12 cellular contexts compared by ENCODE assay signal in the genomic region with DNA sequence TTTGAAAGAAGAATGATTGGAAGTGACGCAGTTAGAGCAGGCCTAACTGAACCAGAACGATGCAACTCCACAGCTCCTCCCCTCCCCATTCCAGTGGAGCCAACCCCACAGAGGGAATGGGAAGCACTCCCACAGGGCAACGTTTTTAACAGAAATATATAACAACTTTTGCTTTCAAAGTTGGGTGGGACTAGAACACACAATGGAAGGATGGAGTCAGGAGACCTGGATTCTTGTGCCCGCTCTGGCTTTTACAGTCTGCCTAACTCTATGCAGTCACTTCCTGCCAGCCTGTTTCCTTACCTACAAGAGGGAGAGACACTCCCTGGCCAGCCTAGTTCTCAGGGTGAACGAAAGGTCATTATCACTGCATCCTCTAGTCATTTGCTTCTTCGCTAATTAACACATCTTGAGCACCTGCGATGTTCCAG.
DNase-seq lines count a peak whose midpoint lies in the region; ATAC-seq and TF ChIP-seq lines count a peak whose summit lies in the region.
"Had no signal": no experiment of that assay in that cellular context is flagged by ENCODE, and none has a peak within 500 bp of the region (broad histone marks: within the 10 kb centered on the region; RNA-seq: fewer than 3 reads in every experiment).

No MANE protein-coding gene starts in this region.

- H3K27ac Mint-ChIP-seq in activated naive CD4-positive, alpha-beta T cell treated with anti-CD3 and anti-CD28 coated beads for 36 hours, result no peak overlapping the region
- H3K27ac Mint-ChIP-seq in CD8-positive, alpha-beta memory T cell, result no peak overlapping the region
- H3K27ac Mint-ChIP-seq in stimulated activated effector memory CD8-positive, alpha-beta T cell treated with anti-CD3 and anti-CD28 coated beads, Interleukin-12 subunit alpha, Interleukin-12 subunit beta, amount 100 ng/mL, for 72 hours, result no peak overlapping the region
- H3K27ac Mint-ChIP-seq: activated naive CD8-positive, alpha-beta T cell had no signal

- no peak for TF ChIP-seq CTCF in tibial nerve (IDR thresholded peaks at IDR 0.05)

- H3K18ac ChIP-seq in mesendoderm (ENCODE audit: low read length), result no peak overlapping the region

- H3K4me3 ChIP-seq in mesendoderm (ENCODE audit: low read length) (no peak overlapping the region), tibial nerve (no peak overlapping the region)
- H3K4me3 ChIP-seq in CD8-positive, alpha-beta memory T cell (ENCODE audit: low read length), result no peak overlapping the region

- H3K27me3 ChIP-seq in mesendoderm (ENCODE audit: insufficient read depth, low read length, poor library complexity) (no peaks in the 10 kb centered on the region), tibial nerve (no peaks in the 10 kb centered on the region)
- H3K27me3 ChIP-seq in CD8-positive, alpha-beta memory T cell (ENCODE audit: insufficient read depth, low read length, poor library complexity, severe bottlenecking), result no peaks in the 10 kb centered on the region

- H2BK120ac ChIP-seq in mesendoderm (ENCODE audit: low read depth, low read length), result no peak overlapping the region

- no peak for TF ChIP-seq POLR2A in tibial nerve (IDR thresholded peaks at IDR 0.05)

- DNase-seq in LoVo (ENCODE audit: low spot score), result peak; percentile 50
- peak; percentile 88 for DNase-seq in dermis blood vessel endothelial cell
- DNase-seq in mesendoderm, result peak; percentile 89
- no peak for DNase-seq in tibial nerve (ENCODE audit: low spot score in 2 of 2)
- no peak for DNase-seq in activated naive CD4-positive, alpha-beta T cell treated with anti-CD3 and anti-CD28 coated beads for 36 hours
- no peak for DNase-seq in CD8-positive, alpha-beta memory T cell
- DNase-seq in stimulated activated effector memory CD8-positive, alpha-beta T cell treated with anti-CD3 and anti-CD28 coated beads, Interleukin-12 subunit alpha, Interleukin-12 subunit beta, amount 100 ng/mL, for 72 hours (ENCODE audit: low spot score in 2 of 2), result no peak
- no peak for DNase-seq in NCI-H2196 treated with DMSO at 0.1 percent for 48 hours (lab: John Stamatoyannopoulos, UW; ENCODE audit: unreplicated experiment)
- DNase-seq: hippocampal formation, NCI-H526, WERI-Rb-1 had no signal

- H2BK15ac ChIP-seq in mesendoderm (replicated peaks; ENCODE audit: low read depth), result no peak overlapping the region

- no peak overlapping the region for H2BK5ac ChIP-seq in mesendoderm (ENCODE audit: low read length)

- intact Hi-C loops in activated naive CD4-positive, alpha-beta T cell treated with anti-CD3 and anti-CD28 coated beads for 36 hours (cut with micrococcal nuclease), result no loop called here

- peaks cover 29% of the 10 kb centered on the region for H3K79me2 ChIP-seq in mesendoderm (ENCODE audit: control insufficient read depth, insufficient read depth, low read length)

- no peak for TF ChIP-seq EP300 in tibial nerve (IDR thresholded peaks at IDR 0.05)

- no peaks in the 10 kb centered on the region for H3K9me3 ChIP-seq in tibial nerve
- no peaks in the 10 kb centered on the region for H3K9me3 ChIP-seq in CD8-positive, alpha-beta memory T cell (ENCODE audit: low read length)

- H4K8ac ChIP-seq in mesendoderm (ENCODE audit: low read depth, low read length), result no peak overlapping the region

- H3K4me1 ChIP-seq in mesendoderm (ENCODE audit: control insufficient read depth, low read depth, low read length), result peaks cover 8% of the 10 kb centered on the region
- peaks cover 2 to 89% (median 63%) of the 10 kb centered on the region in 4 donors for H3K4me1 ChIP-seq in tibial nerve
- H3K4me1 ChIP-seq in CD8-positive, alpha-beta memory T cell (ENCODE audit: insufficient read depth, low read length), result peaks cover 2% of the 10 kb centered on the region

- no peak overlapping the region for H4K5ac ChIP-seq in mesendoderm (ENCODE audit: low read length)

- no peak overlapping the region for H3K4ac ChIP-seq in mesendoderm (ENCODE audit: low read depth, low read length)

- no peak overlapping the region for H2AK5ac ChIP-seq in mesendoderm (ENCODE audit: low read length)

- H3K27ac ChIP-seq in mesendoderm (ENCODE audit: low read depth, low read length) (peak overlapping the region; percentile 48), tibial nerve (peak overlapping the region in 3 of 4 donors; percentile 63 to 84 (median 81))
- H3K27ac ChIP-seq in CD8-positive, alpha-beta memory T cell (ENCODE audit: low read depth, low read length), result no peak overlapping the region
- H3K27ac ChIP-seq: WERI-Rb-1 had no signal

- no peaks in the 10 kb centered on the region for H3K27me3 Mint-ChIP-seq in activated naive CD4-positive, alpha-beta T cell treated with anti-CD3 and anti-CD28 coated beads for 36 hours (ENCODE audit: low read depth)
- no peaks in the 10 kb centered on the region for H3K27me3 Mint-ChIP-seq in CD8-positive, alpha-beta memory T cell
- H3K27me3 Mint-ChIP-seq: activated naive CD8-positive, alpha-beta T cell had no signal

- H3K4me1 Mint-ChIP-seq in activated naive CD4-positive, alpha-beta T cell treated with anti-CD3 and anti-CD28 coated beads for 36 hours (ENCODE audit: low read depth), result peaks cover 37% of the 10 kb centered on the region
- peaks cover 29 to 58% (median 45%) of the 10 kb centered on the region in 3 donors for H3K4me1 Mint-ChIP-seq in CD8-positive, alpha-beta memory T cell
- peaks cover 46% of the 10 kb centered on the region for H3K4me1 Mint-ChIP-seq in stimulated activated effector memory CD8-positive, alpha-beta T cell treated with anti-CD3 and anti-CD28 coated beads, Interleukin-12 subunit alpha, Interleukin-12 subunit beta, amount 100 ng/mL, for 72 hours

- no peak for ATAC-seq in stimulated activated effector memory CD8-positive, alpha-beta T cell treated with anti-CD3 and anti-CD28 coated beads, Interleukin-12 subunit alpha, Interleukin-12 subunit beta, amount 100 ng/mL, for 72 hours

- H3K23ac ChIP-seq in mesendoderm (ENCODE audit: low read length), result no peak overlapping the region

- no CpG with 5 or more reads among the region's 7 CpGs for WGBS in mesendoderm (ENCODE audit: extremely low coverage, insufficient coverage, low lambda C conversion rate)
- 48 to 57% methylated on average over 7 of the region's 7 CpGs for whole genome bisulfite sequencing in tibial nerve, 2 donors

- H3K4me3 Mint-ChIP-seq in activated naive CD4-positive, alpha-beta T cell treated with anti-CD3 and anti-CD28 coated beads for 36 hours, result no peak overlapping the region
- no peak overlapping the region for H3K4me3 Mint-ChIP-seq in CD8-positive, alpha-beta memory T cell
- no peak overlapping the region for H3K4me3 Mint-ChIP-seq in stimulated activated effector memory CD8-positive, alpha-beta T cell treated with anti-CD3 and anti-CD28 coated beads, Interleukin-12 subunit alpha, Interleukin-12 subunit beta, amount 100 ng/mL, for 72 hours
- H3K4me3 Mint-ChIP-seq: activated naive CD8-positive, alpha-beta T cell had no signal

- H3K36me3 ChIP-seq in mesendoderm (ENCODE audit: control insufficient read depth, insufficient read depth, low read length) (no peaks in the 10 kb centered on the region), tibial nerve (no peaks in the 10 kb centered on the region)
- no peaks in the 10 kb centered on the region for H3K36me3 ChIP-seq in CD8-positive, alpha-beta memory T cell (ENCODE audit: insufficient read depth, low read length)
- H3K36me3 ChIP-seq: WERI-Rb-1 had no signal

- peaks cover 30% of the 10 kb centered on the region for H3K79me1 ChIP-seq in mesendoderm (ENCODE audit: low read length)

- no peak overlapping the region for H3K9ac ChIP-seq in mesendoderm (ENCODE audit: low read length)

- peaks cover 1% of the 10 kb centered on the region for H3K36me3 Mint-ChIP-seq in activated naive CD4-positive, alpha-beta T cell treated with anti-CD3 and anti-CD28 coated beads for 36 hours (ENCODE audit: low read depth)
- peaks cover 0 to 13% (median 5%) of the 10 kb centered on the region in 3 donors for H3K36me3 Mint-ChIP-seq in CD8-positive, alpha-beta memory T cell
- no peaks in the 10 kb centered on the region for H3K36me3 Mint-ChIP-seq in stimulated activated effector memory CD8-positive, alpha-beta T cell treated with anti-CD3 and anti-CD28 coated beads, Interleukin-12 subunit alpha, Interleukin-12 subunit beta, amount 100 ng/mL, for 72 hours

- H3K4me2 ChIP-seq in mesendoderm (ENCODE audit: low read length), result no peak overlapping the region

- POLR2A ChIA-PET in CD8-positive, alpha-beta memory T cell (lab: Charles Lee), result no interaction called here

- CTCF ChIA-PET in activated naive CD4-positive, alpha-beta T cell treated with anti-CD3 and anti-CD28 coated beads for 36 hours (lab: Charles Lee), result no interaction called here
- CTCF ChIA-PET in CD8-positive, alpha-beta memory T cell (lab: Charles Lee), result no interaction called here

- no peak overlapping the region for H3K56ac ChIP-seq in mesendoderm (ENCODE audit: low read length)

- no peaks in the 10 kb centered on the region for H3K9me3 Mint-ChIP-seq in activated naive CD4-positive, alpha-beta T cell treated with anti-CD3 and anti-CD28 coated beads for 36 hours
- no peaks in the 10 kb centered on the region for H3K9me3 Mint-ChIP-seq in CD8-positive, alpha-beta memory T cell
- H3K9me3 Mint-ChIP-seq in stimulated activated effector memory CD8-positive, alpha-beta T cell treated with anti-CD3 and anti-CD28 coated beads, Interleukin-12 subunit alpha, Interleukin-12 subunit beta, amount 100 ng/mL, for 72 hours, result no peaks in the 10 kb centered on the region

Comparison
In these comparisons a context has a peak if more than half of its experiments do, and no peak if none do; other contexts are left out.
1. DNase-seq: peak in LoVo (single experiment), dermis blood vessel endothelial cell (single experiment) and mesendoderm (single experiment); none in tibial nerve (0 of 2), activated naive CD4-positive, alpha-beta T cell treated with anti-CD3 and anti-CD28 coated beads for 36 hours (single experiment), CD8-positive, alpha-beta memory T cell (0 of 5), stimulated activated effector memory CD8-positive, alpha-beta T cell treated with anti-CD3 and anti-CD28 coated beads, Interleukin-12 subunit alpha, Interleukin-12 subunit beta, amount 100 ng/mL, for 72 hours (0 of 2) and NCI-H2196 treated with DMSO at 0.1 percent for 48 hours (single experiment).